6 cellular contexts compared by ENCODE assay signal in the genomic region with DNA sequence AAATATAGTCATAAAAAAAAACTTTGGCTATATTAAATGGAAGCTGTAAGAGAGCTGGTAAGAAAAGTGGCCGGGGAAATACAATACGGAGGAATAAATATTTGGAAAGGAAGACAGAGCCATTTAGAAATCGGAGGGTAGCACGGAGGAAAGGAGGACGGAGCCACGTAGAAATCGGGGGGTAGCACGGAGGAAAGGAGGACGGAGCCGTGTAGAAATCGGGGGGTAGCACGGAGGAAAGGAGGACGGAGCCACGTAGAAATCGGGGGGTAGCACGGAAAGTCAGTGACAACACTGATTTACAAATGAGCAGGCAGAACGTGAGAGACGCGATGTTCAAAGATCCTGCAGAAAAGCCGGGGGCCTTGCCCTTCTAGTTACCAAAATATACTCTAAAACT.
DNase-seq lines count a peak whose midpoint lies in the region; ATAC-seq, FAIRE-seq and TF ChIP-seq lines count a peak whose summit lies in the region.
"Not testable (repeated sequence)": the region's sequence is repeated elsewhere in the genome, so short reads cannot be mapped to it uniquely, and the experiment has no call there.

No MANE protein-coding gene starts in this region.

- H3K9me3 ChIP-seq in SJSA1 (replicated peaks); kidney (ENCODE audit: control insufficient read depth in 1 of 2, low read length in 2 of 2): not testable (repeated sequence)

- H3K36me3 ChIP-seq in SJSA1; kidney (ENCODE audit: control insufficient read depth in 1 of 2, insufficient read depth in 2 of 2, low read length in 2 of 2): not testable (repeated sequence)

- DNase-seq in NAMALWA (ENCODE audit: low spot score) (peak; percentile 46), SJSA1 (ENCODE audit: low read depth in 1 of 2, low spot score in 2 of 2) (peak; percentile 64 to 92), kidney (peak; percentile 22)
- not testable (repeated sequence) for DNase-seq in nephron progenitor cell

- H3K27ac ChIP-seq in SJSA1; kidney (ENCODE audit: low read depth in 2 of 2, low read length in 2 of 2): not testable (repeated sequence)

- peaks cover 30% of the 10 kb centered on the region for H3K9me3 Mint-ChIP-seq in nephron progenitor cell

- H3K4me1 ChIP-seq in SJSA1 (replicated peaks); kidney (ENCODE audit: control insufficient read depth in 1 of 2, insufficient read depth in 1 of 2, low read depth in 1 of 2, low read length in 2 of 2): not testable (repeated sequence)

- H3K27me3 ChIP-seq in SJSA1 (replicated peaks): not testable (repeated sequence)

- not testable (repeated sequence) for H3K27me3 Mint-ChIP-seq in nephron progenitor cell (ENCODE audit: low read depth, poor library complexity)

- TF ChIP-seq CTCF in kidney (IDR thresholded peaks at IDR 0.05; ENCODE audit: borderline replicate concordance, extremely low read depth, insufficient read depth); nephron progenitor cell (IDR thresholded peaks at IDR 0.05): not testable (repeated sequence)

- H3K4me1 Mint-ChIP-seq in nephron progenitor cell: not testable (repeated sequence)

- peaks cover 18% of the 10 kb centered on the region for H3K36me3 Mint-ChIP-seq in nephron progenitor cell (ENCODE audit: low read depth)

- not testable (repeated sequence) for H3K4me3 Mint-ChIP-seq in nephron progenitor cell

- H3K9ac ChIP-seq in kidney (ENCODE audit: low read length in 2 of 2): not testable (repeated sequence)

- peak; percentile 66 for ATAC-seq in GM18867 (IDR thresholded peaks at IDR 0.05; ENCODE audit: unreplicated experiment)

- H3K27ac Mint-ChIP-seq in nephron progenitor cell: peak overlapping the region; percentile 68

- peak; percentile 100 for FAIRE-seq in colon (lab: Jason Lieb, UNC)
- not testable (repeated sequence) for FAIRE-seq in kidney (lab: Jason Lieb, UNC)

- not testable (repeated sequence) for H3K4me3 ChIP-seq in SJSA1; kidney (ENCODE audit: low read length in 2 of 2)

- intact Hi-C loops in kidney (cut with DNase I): not testable (repeated sequence)
